Comparison of ENCODE assay signal across 23 cellular contexts in the genomic region with DNA sequence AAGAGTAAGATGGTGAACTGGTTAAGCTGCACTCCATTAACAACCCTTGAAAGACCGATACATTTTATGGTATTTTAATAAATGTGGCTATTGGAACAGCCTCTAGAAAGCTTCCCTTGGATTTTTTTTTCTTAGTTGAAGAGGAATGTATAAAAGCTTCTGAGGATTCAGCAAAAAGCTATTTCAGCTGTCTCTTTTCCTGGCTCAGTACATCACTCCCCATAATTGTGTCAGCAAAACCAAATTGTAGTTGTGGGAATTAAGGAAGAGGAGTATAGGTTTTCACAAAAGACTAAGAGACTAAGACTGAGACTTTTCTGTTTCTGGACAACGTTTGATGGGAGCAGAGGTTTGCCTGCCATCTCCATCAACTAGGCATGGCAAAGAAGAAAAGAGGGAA.
"Had no signal": no experiment of that assay in that cellular context is flagged by ENCODE, and none has a peak within 500 bp of the region (broad histone marks: within the 10 kb centered on the region; RNA-seq: fewer than 3 reads in every experiment).

No MANE protein-coding gene starts in this region.

- H3K79me2 ChIP-seq: hepatocyte had no signal

- H3K27me3 ChIP-seq: hepatocyte, pancreas, spleen, testis, tibial nerve, upper lobe of right lung, vagina had no signal

- H3K4me1 ChIP-seq: pancreas, spleen, testis, tibial nerve, upper lobe of right lung, vagina had no signal

- H3K36me3 ChIP-seq: pancreas, spleen, tibial nerve, upper lobe of right lung, vagina had no signal

- DNase-seq: cortex of kidney; dorsolateral prefrontal cortex; effector CD8-positive, alpha-beta T cell; head of caudate nucleus; kidney; left cardiac atrium; left ventricle myocardium superior; mesendoderm; naive thymus-derived CD8-positive, alpha-beta T cell; nucleus accumbens; pancreas; right cardiac atrium; spleen; stimulated activated CD4-positive, alpha-beta T cell treated with anti-CD3 and anti-CD28 coated beads, Interleukin-15, amount 100 ng/mL, for 24 hours; stimulated activated CD4-positive, alpha-beta T cell treated with anti-CD3 and anti-CD28 coated beads, Interleukin-1b, Interleukin-23, amount 100 ng/mL, for 48 hours; stimulated activated CD4-positive, alpha-beta T cell treated with anti-CD3 and anti-CD28 coated beads, Interleukin-4, amount 100 ng/mL, for 24 hours; testis; upper lobe of right lung had no signal

- H2AFZ ChIP-seq: hepatocyte had no signal

- H3K4me3 ChIP-seq: dorsolateral prefrontal cortex, hepatocyte, lung, pancreas, spleen, testis, tibial nerve, upper lobe of right lung, vagina had no signal

- H3K4me2 ChIP-seq: hepatocyte had no signal

- H3K9me3 ChIP-seq: pancreas, spleen, testis, tibial nerve, upper lobe of right lung, vagina had no signal

- ATAC-seq: left cardiac atrium; left ventricle myocardium superior; naive thymus-derived CD8-positive, alpha-beta T cell; pancreas; right cardiac atrium; stimulated activated memory B cell treated with anti-CD40 and anti-IgM and Interleukin-4, amounts not matched to agents 10 μg/mL and 1 μg/mL and 100 μg/mL, for 72 hours; upper lobe of right lung had no signal

- H3K27ac ChIP-seq: hepatocyte, pancreas, spleen, testis, tibial nerve, upper lobe of right lung, vagina had no signal
